In genomic region chr5:89893546-89893945, GRCh38 we compare ENCODE assay signal across 25 cellular contexts.
"Had no signal": no experiment of that assay in that cellular context is flagged by ENCODE, and none has a peak within 500 bp of the region (broad histone marks: within the 10 kb centered on the region; RNA-seq: fewer than 3 reads in every experiment).

No MANE protein-coding gene starts in this region.

- H3K4me3 ChIP-seq: neural progenitor cell, ovary, psoas muscle, right lobe of liver, sigmoid colon, stomach, thoracic aorta, thyroid gland, tibial nerve, upper lobe of left lung, vagina had no signal

- ATAC-seq: natural killer cell; psoas muscle; right cardiac atrium; right lobe of liver; stimulated activated effector memory CD8-positive, alpha-beta T cell treated with anti-CD3 and anti-CD28 coated beads, Interleukin-12 subunit alpha, Interleukin-12 subunit beta, amount 100 ng/mL, for 72 hours; stimulated activated naive B cell treated with anti-CD40 and anti-IgM and Interleukin-4, amounts not matched to agents 10 μg/mL and 1 μg/mL and 100 μg/mL, for 72 hours had no signal

- H3K9ac ChIP-seq: neural progenitor cell, parathyroid adenoma had no signal

- DNase-seq: natural killer cell; occipital lobe; ovary; posterior cingulate gyrus; psoas muscle; right cardiac atrium; right lobe of liver; sigmoid colon; small intestine; stimulated activated CD4-positive, alpha-beta T cell treated with anti-CD3 and anti-CD28 coated beads, Interleukin-15, amount 100 ng/mL, for 24 hours; stimulated activated CD4-positive, alpha-beta T cell treated with anti-CD3 and anti-CD28 coated beads, Interleukin-2, amount 100 ng/mL, for 24 hours; stimulated activated CD4-positive, alpha-beta T cell treated with anti-CD3 and anti-CD28 coated beads, Interleukin-2, amount 100 ng/mL, for 48 hours; stimulated activated CD4-positive, alpha-beta T cell treated with anti-CD3 and anti-CD28 coated beads, Interleukin-4, amount 100 ng/mL, for 24 hours; stimulated activated naive B cell treated with anti-CD40 and anti-IgM and Interleukin-4, amounts not matched to agents 10 μg/mL and 1 μg/mL and 100 μg/mL, for 72 hours; stimulated activated naive CD4-positive, alpha-beta T cell treated with Interleukin-2 at 50 U/mL for 16 hours; stomach; thyroid gland; trophoblast cell; upper lobe of left lung had no signal

- H3K4me2 ChIP-seq: neural progenitor cell had no signal

- H3K79me2 ChIP-seq: parathyroid adenoma had no signal

- H3K36me3 ChIP-seq: neural progenitor cell, ovary, right lobe of liver, sigmoid colon, stomach, thoracic aorta, thyroid gland, tibial nerve, upper lobe of left lung, vagina had no signal

- H3K27me3 ChIP-seq: neural progenitor cell, ovary, right lobe of liver, sigmoid colon, stomach, thyroid gland, tibial nerve, upper lobe of left lung, vagina had no signal

- H2AFZ ChIP-seq: neural progenitor cell, parathyroid adenoma had no signal

- H3K4me1 ChIP-seq: neural progenitor cell, parathyroid adenoma, psoas muscle, right lobe of liver, sigmoid colon, stomach, thyroid gland, tibial nerve, upper lobe of left lung, vagina had no signal

- H3K27ac ChIP-seq: neural progenitor cell, ovary, parathyroid adenoma, psoas muscle, right lobe of liver, sigmoid colon, stomach, thoracic aorta, thyroid gland, tibial nerve, upper lobe of left lung, vagina had no signal

- H3K9me3 ChIP-seq: ovary, right lobe of liver, thyroid gland had no signal
